Comparison of ENCODE assay signal across 34 cellular contexts in genomic region chr6:8025191-8025590, GRCh38.
"Had no signal": no experiment of that assay in that cellular context is flagged by ENCODE, and none has a peak within 500 bp of the region (broad histone marks: within the 10 kb centered on the region; RNA-seq: fewer than 3 reads in every experiment).

No MANE protein-coding gene starts in this region.

- H3K27ac ChIP-seq: RWPE1, VCaP had no signal

- H3K4me3 Mint-ChIP-seq: activated B cell treated with CpG ODN at 0.5 μM for 24 hours; activated CD4-positive, alpha-beta memory T cell treated with anti-CD3 and anti-CD28 coated beads for 36 hours; activated naive CD4-positive, alpha-beta T cell treated with anti-CD3 and anti-CD28 coated beads for 36 hours; activated T-cell treated with anti-CD3 and anti-CD28 coated beads, Interleukin-2, amount 50 U/mL, for 4 hours; activated T-helper 1 cell treated with anti-CD3 and anti-CD28 coated beads, Interleukin-12 subunit alpha, Interleukin-12 subunit beta, Interleukin-2, Interleukin-4 antibody, amounts not matched to agents 30 ng/mL and 10 ng/mL and 1 ng/mL, durations not matched to agents 14 hours and 24 hours and 36 hours; brain; T-cell; T-helper 17 cell had no signal

- ATAC-seq: activated naive CD4-positive, alpha-beta T cell treated with anti-CD3 and anti-CD28 coated beads, Interleukin-2, amount 50 U/mL, for 72 hours; activated T-cell treated with anti-CD3 and anti-CD28 coated beads, Interleukin-2, amount 50 U/mL, for 4 hours; PC-3; Right ventricle myocardium inferior; SK-N-SH treated with all-trans-retinoic acid at 6 μM for 48 hours; T-cell; T-helper 17 cell had no signal

- H3K27me3 Mint-ChIP-seq: activated B cell treated with CpG ODN at 0.5 μM for 24 hours; activated CD4-positive, alpha-beta memory T cell treated with anti-CD3 and anti-CD28 coated beads for 36 hours; brain; T-cell; T-helper 17 cell had no signal

- DNase-seq: activated B cell treated with CpG ODN at 0.5 μM for 24 hours; activated CD4-positive, alpha-beta memory T cell treated with anti-CD3 and anti-CD28 coated beads for 36 hours; activated CD4-positive, alpha-beta T cell treated with anti-CD3 and anti-CD28 coated beads for 4 hours; activated CD4-positive, alpha-beta T cell treated with anti-CD3 and anti-CD28 coated beads, Interleukin-2, amount 50 U/mL, for 1 hour; activated CD4-positive, CD25-positive, alpha-beta regulatory T cell treated with anti-CD3 and anti-CD28 coated beads, Interleukin-2, amount 50 U/mL, for 72 hours; activated CD8-positive, alpha-beta memory T cell treated with anti-CD3 and anti-CD28 coated beads, Interleukin-2, amount 50 U/mL, for 4 hours; activated gamma-delta T cell treated with Interleukin-2 at 50 U/mL for 16 hours; activated naive CD4-positive, alpha-beta T cell treated with anti-CD3 and anti-CD28 coated beads for 36 hours; activated T-cell treated with anti-CD3 and anti-CD28 coated beads for 4 hours; activated T-cell treated with anti-CD3 and anti-CD28 coated beads, Interleukin-2, amount 50 U/mL, for 4 hours; anterior cingulate cortex; NCI-H1092 treated with DMSO at 0.1 percent for 48 hours; NCI-H1417; NCI-H146; NCI-H187; NCI-H2029 treated with DMSO at 0.1 percent for 48 hours; NCI-H2107; NCI-H2171; NCI-H510A; NCI-H526; NCI-H748 treated with DMSO at 0.1 percent for 48 hours; NK-92 treated with Interleukin-12 subunit alpha and Interleukin-12 subunit beta, amount 100 ng/mL, for 24 hours; SIG-M5; T-cell; T-helper 17 cell; T-helper 9 cell had no signal

- H3K27ac Mint-ChIP-seq: activated B cell treated with CpG ODN at 0.5 μM for 24 hours; activated CD4-positive, alpha-beta memory T cell treated with anti-CD3 and anti-CD28 coated beads for 36 hours; activated naive CD4-positive, alpha-beta T cell treated with anti-CD3 and anti-CD28 coated beads for 36 hours; activated naive CD4-positive, alpha-beta T cell treated with anti-CD3 and anti-CD28 coated beads, Interleukin-2, amount 50 U/mL, for 72 hours; activated T-helper 1 cell treated with anti-CD3 and anti-CD28 coated beads, Interleukin-12 subunit alpha, Interleukin-12 subunit beta, Interleukin-2, Interleukin-4 antibody, amounts not matched to agents 30 ng/mL and 10 ng/mL and 1 ng/mL, durations not matched to agents 14 hours and 24 hours and 36 hours; brain; T-cell; T-helper 17 cell had no signal

- H3K9me3 Mint-ChIP-seq: activated B cell treated with CpG ODN at 0.5 μM for 24 hours; activated CD4-positive, alpha-beta memory T cell treated with anti-CD3 and anti-CD28 coated beads for 36 hours; activated T-cell treated with anti-CD3 and anti-CD28 coated beads, Interleukin-2, amount 50 U/mL, for 4 hours; T-cell had no signal
